In the genomic region with DNA sequence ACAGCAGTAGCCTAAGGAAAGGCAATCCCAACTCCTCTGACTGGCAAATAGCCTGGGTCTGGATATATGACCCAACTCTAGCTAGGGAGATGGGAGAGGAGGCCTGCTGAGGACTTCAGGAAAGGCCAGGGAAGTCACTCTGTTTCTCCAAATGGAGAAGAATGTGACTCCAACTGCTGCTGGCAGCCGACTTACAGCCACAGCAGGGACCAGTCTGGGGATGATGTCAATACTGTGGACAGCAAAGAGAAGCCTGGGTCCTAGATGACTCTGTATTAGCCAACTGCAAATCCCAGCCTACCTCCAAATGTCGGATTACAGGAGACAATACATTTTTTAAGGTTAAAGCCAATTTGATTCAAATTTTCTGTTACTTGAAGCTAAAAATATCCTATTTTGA, we compare ENCODE assay signal across 13 cellular contexts.
DNase-seq lines count a peak whose midpoint lies in the region; ATAC-seq and TF ChIP-seq lines count a peak whose summit lies in the region.
"Had no signal": no experiment of that assay in that cellular context is flagged by ENCODE, and none has a peak within 500 bp of the region (broad histone marks: within the 10 kb centered on the region; RNA-seq: fewer than 3 reads in every experiment).

No MANE protein-coding gene starts in this region.

- ATAC-seq in thoracic aorta (ENCODE audit: insufficient number of reproducible peaks, low FRiP score, low read depth): no peak

- H2AFZ ChIP-seq in Karpas-422 (ENCODE audit: low read length): no peak overlapping the region
- H2AFZ ChIP-seq: GM23248 had no signal

- DNase-seq in G401 (ENCODE audit: low spot score): peak; percentile 13
- peak; percentile 14 for DNase-seq in Karpas-422
- no peak for DNase-seq in chondrocyte (ENCODE audit: low spot score)
- no peak for DNase-seq in thoracic aorta (ENCODE audit: low spot score)
- DNase-seq in stimulated activated CD4-positive, alpha-beta T cell treated with anti-CD3 and anti-CD28 coated beads, Interleukin-2, amount 100 ng/mL, for 48 hours: no peak
- DNase-seq in AG20443 (ENCODE audit: low spot score): no peak
- no peak for DNase-seq in activated naive CD4-positive, alpha-beta T cell treated with anti-CD3 and anti-CD28 coated beads, Interleukin-2, amount 50 U/mL, for 16 hours
- DNase-seq: ACHN; BE2C; CD4-positive, alpha-beta memory T cell; DMS79; GM23248 had no signal

- H4K20me1 ChIP-seq in Karpas-422 (ENCODE audit: insufficient read depth, low read depth, low read length): no peaks in the 10 kb centered on the region

- no peaks in the 10 kb centered on the region for H3K79me2 ChIP-seq in Karpas-422 (ENCODE audit: low read length)

- H3K27me3 Mint-ChIP-seq in chondrocyte (ENCODE audit: low read depth): no peaks in the 10 kb centered on the region
- H3K27me3 Mint-ChIP-seq: CD4-positive, alpha-beta memory T cell had no signal

- peak overlapping the region; percentile 41 for H3K27ac Mint-ChIP-seq in chondrocyte (ENCODE audit: unreplicated experiment)
- H3K27ac Mint-ChIP-seq: CD4-positive, alpha-beta memory T cell had no signal

- H3K27me3 ChIP-seq in Karpas-422 (ENCODE audit: low read length) (no peaks in the 10 kb centered on the region), thoracic aorta (replicated peaks; ENCODE audit: insufficient read depth) (no peaks in the 10 kb centered on the region)
- H3K27me3 ChIP-seq: BE2C had no signal

- no peaks in the 10 kb centered on the region for H3K36me3 ChIP-seq in Karpas-422 (ENCODE audit: insufficient read depth, low read length)
- H3K36me3 ChIP-seq in thoracic aorta: no peaks in the 10 kb centered on the region
- H3K36me3 ChIP-seq: BE2C had no signal

- no peaks in the 10 kb centered on the region for H3K9me3 Mint-ChIP-seq in chondrocyte (ENCODE audit: low read depth)

- peaks cover 26% of the 10 kb centered on the region for H3K4me1 Mint-ChIP-seq in chondrocyte (ENCODE audit: low read depth)
- H3K4me1 Mint-ChIP-seq: CD4-positive, alpha-beta memory T cell had no signal

- no peak overlapping the region for H3K9ac ChIP-seq in Karpas-422 (ENCODE audit: low read length)
- H3K9ac ChIP-seq: GM23248 had no signal

- H3K4me1 ChIP-seq in Karpas-422 (ENCODE audit: low read length) (no peaks in the 10 kb centered on the region), thoracic aorta (ENCODE audit: control insufficient read depth in 1 of 2, low read depth in 2 of 2) (peaks cover 5 to 52% of the 10 kb centered on the region in 2 donors)
- H3K4me1 ChIP-seq: BE2C had no signal

- H3K4me3 ChIP-seq in Karpas-422 (ENCODE audit: low read length) (no peak overlapping the region), thoracic aorta (no peak overlapping the region)
- H3K4me3 ChIP-seq: GM23248 had no signal

- H3K9me3 ChIP-seq in Karpas-422 (ENCODE audit: low read length): no peaks in the 10 kb centered on the region
- H3K9me3 ChIP-seq in thoracic aorta: no peaks in the 10 kb centered on the region
- H3K9me3 ChIP-seq: BE2C had no signal

- no peaks in the 10 kb centered on the region for H3K36me3 Mint-ChIP-seq in chondrocyte (ENCODE audit: low read depth)

- in situ Hi-C loops in G401 (cut with HindIII; ENCODE audit: low sequenced_read_pairs): no loop called here

- no peak overlapping the region for H3K4me3 Mint-ChIP-seq in chondrocyte (ENCODE audit: unreplicated experiment)
- H3K4me3 Mint-ChIP-seq: CD4-positive, alpha-beta memory T cell had no signal

- no peaks in the 10 kb centered on the region for H3K9me2 ChIP-seq in Karpas-422 (replicated peaks; ENCODE audit: insufficient read depth, low read length)

- H3K27ac ChIP-seq in Karpas-422 (ENCODE audit: low read length) (no peak overlapping the region), thoracic aorta (peak overlapping the region; percentile 53 to 81)
- H3K27ac ChIP-seq: C4-2B, GM23248 had no signal

- H3K4me2 ChIP-seq in Karpas-422 (ENCODE audit: low read depth, low read length, poor library complexity, severe bottlenecking): no peak overlapping the region

- no peak for TF ChIP-seq CTCF in chondrocyte (IDR thresholded peaks at IDR 0.05)
- TF ChIP-seq CTCF in thoracic aorta (IDR thresholded peaks at IDR 0.05): no peak

Comparison
In these comparisons a context has a peak if more than half of its experiments do, and no peak if none do; other contexts are left out.
1. DNase-seq: peak in G401 (single experiment) and Karpas-422 (single experiment); none in chondrocyte (single experiment), thoracic aorta (single experiment), stimulated activated CD4-positive, alpha-beta T cell treated with anti-CD3 and anti-CD28 coated beads, Interleukin-2, amount 100 ng/mL, for 48 hours (0 of 2), AG20443 (single experiment) and activated naive CD4-positive, alpha-beta T cell treated with anti-CD3 and anti-CD28 coated beads, Interleukin-2, amount 50 U/mL, for 16 hours (single experiment).